ENCODE assay signal across 23 cellular contexts in genomic region chr10:12279281-12279680, GRCh38.
A peak's percentile ranks its signal among the peaks of the same experiment; 100 is the strongest.
DNase-seq lines count a peak whose midpoint lies in the region; ATAC-seq and TF ChIP-seq lines count a peak whose summit lies in the region.
"Had no signal": no experiment of that assay in that cellular context is flagged by ENCODE, and none has a peak within 500 bp of the region (broad histone marks: within the 10 kb centered on the region; RNA-seq: fewer than 3 reads in every experiment).

No MANE protein-coding gene starts in this region.

- H3K79me2 ChIP-seq in mammary epithelial cell (ENCODE audit: insufficient read depth, low read length): no peaks in the 10 kb centered on the region

- H3K27me3 ChIP-seq in mammary epithelial cell (ENCODE audit: insufficient read depth, low read length): no peaks in the 10 kb centered on the region
- H3K27me3 ChIP-seq: tibial artery had no signal

- ATAC-seq in activated T-helper 17 cell treated with anti-CD3 and anti-CD28 coated beads, Interleukin-2, amount 50 U/mL, for 72 hours (replicated peaks): no peak
- ATAC-seq: left colon, mucosa of descending colon, T-helper 17 cell had no signal

- H3K4me3 ChIP-seq in mammary epithelial cell (replicated peaks in 1 of 3; ENCODE audit: insufficient read depth in 1 of 3, low read depth in 2 of 3, low read length in 3 of 3): no peak overlapping the region
- H3K4me3 ChIP-seq: mucosa of descending colon, SK-N-MC, tibial artery had no signal

- CTCF ChIA-PET in MCF 10A (lab: Yijun Ruan, JAX) (interaction anchor here (0.6 to 1.7 kb wide), 2 partner anchors 377 to 432 kb away, joined by 3 to 5 read pairs; no protein-coding TSS in a partner anchor), mammary epithelial cell (lab: Charles Lee; ENCODE audit: low non-redundant PET) (no interaction called here)

- BruUV-seq in MCF 10A (replicated peaks; lab: Mats Ljungman, UMichigan) (no TSS peak), mammary epithelial cell (replicated peaks; lab: Mats Ljungman, UMichigan) (no TSS peak)

- H3K4me1 ChIP-seq in mammary epithelial cell (ENCODE audit: insufficient read depth, low read length): no peaks in the 10 kb centered on the region
- H3K4me1 ChIP-seq: Caco-2, tibial artery had no signal

- no peak overlapping the region for H3K4me2 ChIP-seq in mammary epithelial cell (ENCODE audit: insufficient read depth, low read depth, low read length)

- H3K4me1 Mint-ChIP-seq in MCF 10A (ENCODE audit: insufficient read depth, unreplicated experiment) (peaks cover 6% of the 10 kb centered on the region), immature natural killer cell (peaks cover 0 to 1% of the 10 kb centered on the region in 2 donors)
- peaks cover 10% of the 10 kb centered on the region for H3K4me1 Mint-ChIP-seq in dendritic cell treated with granulocyte-macrophage colony-stimulating factor and Interleukin-4, amounts not matched to agents 40 ng/mL and 50 ng/mL, for 4 days (ENCODE audit: low read depth)
- no peaks in the 10 kb centered on the region for H3K4me1 Mint-ChIP-seq in activated CD4-positive, alpha-beta T cell treated with anti-CD3 and anti-CD28 coated beads, Interleukin-2, amount 10 ng/mL, durations not matched to agents 24 days and 14 days
- H3K4me1 Mint-ChIP-seq in activated T-helper 17 cell treated with anti-CD3 and anti-CD28 coated beads, Interleukin-2, amount 50 U/mL, for 72 hours: no peaks in the 10 kb centered on the region
- H3K4me1 Mint-ChIP-seq: activated naive CD8-positive, alpha-beta T cell treated with anti-CD3 and anti-CD28 coated beads for 36 hours; T-helper 17 cell had no signal

- no peaks in the 10 kb centered on the region for H3K9me3 ChIP-seq in mammary epithelial cell (replicated peaks; ENCODE audit: insufficient read depth, low read length)
- H3K9me3 ChIP-seq: Caco-2, mucosa of descending colon, tibial artery had no signal

- no peak overlapping the region for H3K9ac ChIP-seq in mammary epithelial cell (ENCODE audit: insufficient read depth, low read length)

- intact Hi-C loops in MCF 10A (cut with micrococcal nuclease) (no loop called here), mammary epithelial cell (cut with micrococcal nuclease) (no loop called here)
- intact Hi-C loops in dendritic cell treated with granulocyte-macrophage colony-stimulating factor and Interleukin-4, amounts not matched to agents 40 ng/mL and 50 ng/mL, for 4 days (cut with micrococcal nuclease): no loop called here
- intact Hi-C loops in activated CD4-positive, alpha-beta T cell treated with anti-CD3 and anti-CD28 coated beads, Interleukin-2, amount 10 ng/mL, durations not matched to agents 24 days and 14 days (cut with micrococcal nuclease): no loop called here

- dilution Hi-C loops in mammary epithelial cell (cut with HindIII; ENCODE audit: low sequenced_read_pairs): no loop called here

- no peak overlapping the region for H2AFZ ChIP-seq in mammary epithelial cell (ENCODE audit: low read depth, low read length)

- H3K36me3 ChIP-seq in mammary epithelial cell (ENCODE audit: insufficient read depth, low read length): no peaks in the 10 kb centered on the region
- H3K36me3 ChIP-seq: tibial artery had no signal

- peak; percentile 62 for DNase-seq in MCF 10A (ENCODE audit: unreplicated experiment)
- DNase-seq in mammary epithelial cell: no peak
- DNase-seq in middle frontal gyrus (ENCODE audit: extremely low spot score, low spot score): peak; percentile 4
- no peak for DNase-seq in activated CD4-positive, alpha-beta T cell treated with anti-CD3 and anti-CD28 coated beads, Interleukin-2, amount 10 ng/mL, durations not matched to agents 24 days and 14 days
- no peak for DNase-seq in immature natural killer cell
- DNase-seq in iPS-NIHi11 (ENCODE audit: low spot score): no peak
- DNase-seq: 8988T; activated naive CD8-positive, alpha-beta T cell treated with anti-CD3 and anti-CD28 coated beads for 36 hours; Caco-2; DND-41; glutamatergic neuron; left colon; mucosa of descending colon; NCI-H1417 treated with DMSO at 0.1 percent for 48 hours; NCI-H524 treated with DMSO at 0.1 percent for 48 hours; stimulated activated CD4-positive, alpha-beta T cell treated with anti-CD3 and anti-CD28 coated beads, Interleukin-4, amount 100 ng/mL, for 4 hours; T-helper 17 cell; tibial artery had no signal

- no peak overlapping the region for H3K4me3 Mint-ChIP-seq in MCF 10A (ENCODE audit: unreplicated experiment)
- no peak overlapping the region for H3K4me3 Mint-ChIP-seq in dendritic cell treated with granulocyte-macrophage colony-stimulating factor and Interleukin-4, amounts not matched to agents 40 ng/mL and 50 ng/mL, for 4 days
- H3K4me3 Mint-ChIP-seq in activated CD4-positive, alpha-beta T cell treated with anti-CD3 and anti-CD28 coated beads, Interleukin-2, amount 10 ng/mL, durations not matched to agents 24 days and 14 days: no peak overlapping the region
- H3K4me3 Mint-ChIP-seq in immature natural killer cell: no peak overlapping the region
- H3K4me3 Mint-ChIP-seq in activated T-helper 17 cell treated with anti-CD3 and anti-CD28 coated beads, Interleukin-2, amount 50 U/mL, for 72 hours: no peak overlapping the region
- H3K4me3 Mint-ChIP-seq: activated naive CD8-positive, alpha-beta T cell treated with anti-CD3 and anti-CD28 coated beads for 36 hours; stimulated activated naive CD8-positive, alpha-beta T cell treated with anti-CD3 and anti-CD28 coated beads, Interleukin-15, Interleukin-2, amounts not matched to agents 100 ng/mL and 50 ng/mL, for 24 hours; T-helper 17 cell had no signal

- H3K27ac Mint-ChIP-seq in MCF 10A (ENCODE audit: low read depth, unreplicated experiment): no peak overlapping the region
- peak overlapping the region; percentile 54 for H3K27ac Mint-ChIP-seq in dendritic cell treated with granulocyte-macrophage colony-stimulating factor and Interleukin-4, amounts not matched to agents 40 ng/mL and 50 ng/mL, for 4 days
- H3K27ac Mint-ChIP-seq in activated CD4-positive, alpha-beta T cell treated with anti-CD3 and anti-CD28 coated beads, Interleukin-2, amount 10 ng/mL, durations not matched to agents 24 days and 14 days: no peak overlapping the region
- no peak overlapping the region for H3K27ac Mint-ChIP-seq in immature natural killer cell
- H3K27ac Mint-ChIP-seq in activated T-helper 17 cell treated with anti-CD3 and anti-CD28 coated beads, Interleukin-2, amount 50 U/mL, for 72 hours: no peak overlapping the region
- H3K27ac Mint-ChIP-seq: activated naive CD8-positive, alpha-beta T cell treated with anti-CD3 and anti-CD28 coated beads for 36 hours; stimulated activated naive CD8-positive, alpha-beta T cell treated with anti-CD3 and anti-CD28 coated beads, Interleukin-15, Interleukin-2, amounts not matched to agents 100 ng/mL and 50 ng/mL, for 24 hours; T-helper 17 cell had no signal

- TF ChIP-seq CTCF in MCF 10A (IDR thresholded peaks at IDR 0.05; ENCODE audit: unreplicated experiment) (no peak), mammary epithelial cell (conservative IDR thresholded peaks at IDR 0.05 in 1 of 2, IDR thresholded peaks at IDR 0.05 in 1 of 2; ENCODE audit: extremely low read depth in 1 of 2, insufficient read depth in 1 of 2, low read depth in 1 of 2, low read length in 2 of 2) (no peak)

- H3K27me3 Mint-ChIP-seq in MCF 10A (ENCODE audit: insufficient read depth, unreplicated experiment) (no peaks in the 10 kb centered on the region), immature natural killer cell (ENCODE audit: low read depth in 3 of 3) (peaks cover 0 to 7% (median 0%) of the 10 kb centered on the region in 3 donors)
- H3K27me3 Mint-ChIP-seq in dendritic cell treated with granulocyte-macrophage colony-stimulating factor and Interleukin-4, amounts not matched to agents 40 ng/mL and 50 ng/mL, for 4 days: no peaks in the 10 kb centered on the region
- no peaks in the 10 kb centered on the region for H3K27me3 Mint-ChIP-seq in activated CD4-positive, alpha-beta T cell treated with anti-CD3 and anti-CD28 coated beads, Interleukin-2, amount 10 ng/mL, durations not matched to agents 24 days and 14 days
- H3K27me3 Mint-ChIP-seq in activated T-helper 17 cell treated with anti-CD3 and anti-CD28 coated beads, Interleukin-2, amount 50 U/mL, for 72 hours: no peaks in the 10 kb centered on the region
- H3K27me3 Mint-ChIP-seq: activated naive CD8-positive, alpha-beta T cell treated with anti-CD3 and anti-CD28 coated beads for 36 hours; stimulated activated naive CD8-positive, alpha-beta T cell treated with anti-CD3 and anti-CD28 coated beads, Interleukin-15, Interleukin-2, amounts not matched to agents 100 ng/mL and 50 ng/mL, for 24 hours; T-helper 17 cell had no signal

- H3K27ac ChIP-seq in mammary epithelial cell (ENCODE audit: insufficient read depth, low read depth, low read length): no peak overlapping the region
- H3K27ac ChIP-seq: SK-N-MC, tibial artery, VCaP had no signal

- H4K20me1 ChIP-seq in mammary epithelial cell (ENCODE audit: insufficient read depth, low read length): no peaks in the 10 kb centered on the region

- in situ Hi-C loops in mammary epithelial cell (cut with MboI; ENCODE audit: low sequenced_read_pairs in 2 of 2): loop anchor here in 1 of 2 donors (10.0 kb wide), 1 partner anchor 56 kb away; no protein-coding TSS in a partner anchor

- 40% methylated on average over 10 of the region's 11 CpGs for WGBS in mammary epithelial cell (ENCODE audit: low coverage, missing lambda C conversion rate)

- no peaks in the 10 kb centered on the region for H3K36me3 Mint-ChIP-seq in MCF 10A (ENCODE audit: insufficient read depth, unreplicated experiment)
- no peaks in the 10 kb centered on the region for H3K36me3 Mint-ChIP-seq in dendritic cell treated with granulocyte-macrophage colony-stimulating factor and Interleukin-4, amounts not matched to agents 40 ng/mL and 50 ng/mL, for 4 days (ENCODE audit: low read depth)
- no peaks in the 10 kb centered on the region for H3K36me3 Mint-ChIP-seq in activated CD4-positive, alpha-beta T cell treated with anti-CD3 and anti-CD28 coated beads, Interleukin-2, amount 10 ng/mL, durations not matched to agents 24 days and 14 days (ENCODE audit: low read depth)
- no peaks in the 10 kb centered on the region for H3K36me3 Mint-ChIP-seq in immature natural killer cell
- no peaks in the 10 kb centered on the region for H3K36me3 Mint-ChIP-seq in activated T-helper 17 cell treated with anti-CD3 and anti-CD28 coated beads, Interleukin-2, amount 50 U/mL, for 72 hours (ENCODE audit: low read depth)
- H3K36me3 Mint-ChIP-seq: activated naive CD8-positive, alpha-beta T cell treated with anti-CD3 and anti-CD28 coated beads for 36 hours had no signal

- POLR2A ChIA-PET in MCF 10A (lab: Yijun Ruan, JAX): no interaction called here

- H3K9me3 Mint-ChIP-seq in MCF 10A (ENCODE audit: unreplicated experiment) (no peaks in the 10 kb centered on the region), immature natural killer cell (no peaks in the 10 kb centered on the region)
- H3K9me3 Mint-ChIP-seq in dendritic cell treated with granulocyte-macrophage colony-stimulating factor and Interleukin-4, amounts not matched to agents 40 ng/mL and 50 ng/mL, for 4 days: no peaks in the 10 kb centered on the region
- H3K9me3 Mint-ChIP-seq in activated CD4-positive, alpha-beta T cell treated with anti-CD3 and anti-CD28 coated beads, Interleukin-2, amount 10 ng/mL, durations not matched to agents 24 days and 14 days: peaks cover 5% of the 10 kb centered on the region
- H3K9me3 Mint-ChIP-seq in activated T-helper 17 cell treated with anti-CD3 and anti-CD28 coated beads, Interleukin-2, amount 50 U/mL, for 72 hours: no peaks in the 10 kb centered on the region

Comparison
In these comparisons a context has a peak if more than half of its experiments do, and no peak if none do; other contexts are left out.
1. DNase-seq: peak in MCF 10A (single experiment) and middle frontal gyrus (single experiment); none in mammary epithelial cell (single experiment), activated CD4-positive, alpha-beta T cell treated with anti-CD3 and anti-CD28 coated beads, Interleukin-2, amount 10 ng/mL, durations not matched to agents 24 days and 14 days (single experiment), immature natural killer cell (0 of 3) and iPS-NIHi11 (single experiment).